Comparison of ENCODE assay signal across 15 cellular contexts in genomic region chr14:91925727-91926121, GRCh38.
"Had no signal": no experiment of that assay in that cellular context is flagged by ENCODE, and none has a peak within 500 bp of the region (broad histone marks: within the 10 kb centered on the region; RNA-seq: fewer than 3 reads in every experiment).

No MANE protein-coding gene starts in this region.

- H3K4me1 ChIP-seq: right lobe of liver, thyroid gland had no signal

- H3K36me3 ChIP-seq: right lobe of liver, thyroid gland had no signal

- H3K9me3 Mint-ChIP-seq: activated T-helper 1 cell treated with anti-CD3 and anti-CD28 coated beads, Interleukin-12 subunit alpha, Interleukin-12 subunit beta, Interleukin-2, Interleukin-4 antibody, amounts not matched to agents 30 ng/mL and 10 ng/mL and 1 ng/mL, durations not matched to agents 14 hours and 24 hours and 36 hours; natural killer cell; T-helper 2 cell treated with Interferon-gamma antibody and Interleukin-4, amounts not matched to agents 5 μg/mL and 100 μg/mL, for 36 hours had no signal

- FAIRE-seq: bronchial epithelial cell, colon, endometrium had no signal

- H3K36me3 Mint-ChIP-seq: natural killer cell had no signal

- H3K4me3 Mint-ChIP-seq: activated T-helper 1 cell treated with anti-CD3 and anti-CD28 coated beads, Interleukin-12 subunit alpha, Interleukin-12 subunit beta, Interleukin-2, Interleukin-4 antibody, amounts not matched to agents 30 ng/mL and 10 ng/mL and 1 ng/mL, durations not matched to agents 14 hours and 24 hours and 36 hours; natural killer cell; T-helper 2 cell treated with Interferon-gamma antibody and Interleukin-4, amounts not matched to agents 5 μg/mL and 100 μg/mL, for 36 hours had no signal

- ATAC-seq: activated CD4-positive, CD25-positive, alpha-beta regulatory T cell treated with anti-CD3 and anti-CD28 coated beads, Interleukin-2, amount 50 U/mL, for 24 hours; natural killer cell had no signal

- DNase-seq: islet precursor cell; mesenchymal stem cell; natural killer cell; right lobe of liver; stimulated activated CD4-positive, alpha-beta T cell treated with anti-CD3 and anti-CD28 coated beads, Interleukin-12 subunit alpha, Interleukin-12 subunit beta, amount 100 ng/mL, for 4 hours; stimulated activated CD4-positive, alpha-beta T cell treated with anti-CD3 and anti-CD28 coated beads, Interleukin-2, amount 100 ng/mL, for 24 hours; thyroid gland had no signal

- H3K4me3 ChIP-seq: hepatocyte, right lobe of liver, thyroid gland had no signal

- H3K27ac ChIP-seq: right lobe of liver, thyroid gland had no signal

- H3K4me1 Mint-ChIP-seq: natural killer cell had no signal

- H3K27me3 ChIP-seq: hepatocyte, right lobe of liver, thyroid gland had no signal

- H3K27ac Mint-ChIP-seq: activated T-helper 1 cell treated with anti-CD3 and anti-CD28 coated beads, Interleukin-12 subunit alpha, Interleukin-12 subunit beta, Interleukin-2, Interleukin-4 antibody, amounts not matched to agents 30 ng/mL and 10 ng/mL and 1 ng/mL, durations not matched to agents 14 hours and 24 hours and 36 hours; natural killer cell; progenitor cell of endocrine pancreas; T-helper 2 cell treated with Interferon-gamma antibody and Interleukin-4, amounts not matched to agents 5 μg/mL and 100 μg/mL, for 36 hours had no signal

- H3K9me3 ChIP-seq: right lobe of liver, thyroid gland had no signal
